In the genomic region with DNA sequence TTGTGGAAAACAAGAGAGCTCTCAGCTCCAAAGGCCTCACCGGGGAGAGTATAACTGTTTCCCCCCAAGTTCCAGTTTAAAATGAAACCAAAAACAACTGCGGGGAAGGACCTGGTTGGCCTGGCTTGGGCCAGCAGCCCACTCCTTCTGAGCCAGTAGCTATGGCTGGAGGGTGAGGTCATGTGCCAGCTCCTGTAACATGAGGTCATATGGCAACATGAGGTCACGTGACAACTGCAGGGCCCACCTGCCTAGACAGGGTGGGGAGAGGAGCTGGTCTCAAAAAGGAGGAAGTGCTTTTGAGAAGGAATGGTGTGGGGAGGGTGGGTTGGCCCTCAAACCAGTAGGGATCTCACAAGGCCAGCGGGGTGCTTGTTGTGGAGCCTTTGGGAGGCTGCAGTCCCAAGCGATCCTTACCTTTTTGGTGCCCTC, we compare ENCODE assay signal across 9 cellular contexts. TPM values are rescaled to one million over a fixed set of nuclear protein-coding genes. Genes with fewer than 3 reads are reported as not detected.
DNase-seq lines count a peak whose midpoint lies in the region; ATAC-seq and TF ChIP-seq lines count a peak whose summit lies in the region.
"Had no signal": no experiment of that assay in that cellular context is flagged by ENCODE, and none has a peak within 500 bp of the region (broad histone marks: within the 10 kb centered on the region; RNA-seq: fewer than 3 reads in every experiment).

No MANE protein-coding gene starts in this region.

- DNase-seq in SIG-M5 treated with dmso at 0.1 percent for 504 hours (lab: John Stamatoyannopoulos, UW; ENCODE audit: unreplicated experiment) (peak; percentile 47), SIG-M5 (lab: John Stamatoyannopoulos, UW) (no peak), suprapubic skin (ENCODE audit: low spot score in 2 of 2) (no peak), aorta (no peak)
- DNase-seq in Jurkat, Clone E6-1 (ENCODE audit: low read depth, low spot score) = peak; percentile 40

- intact Hi-C loops in aorta (cut with DNase I) = no loop called here

- 74% methylated on average over 5 of the region's 5 CpGs for WGBS in esophagus, 2 donors
- 77% methylated on average over 5 of the region's 5 CpGs for WGBS in suprapubic skin
- 67 to 71% methylated on average over 5 of the region's 5 CpGs for WGBS in aorta, 2 donors

- peak overlapping the region; percentile 87 to 99 for H3K27ac ChIP-seq in esophagus (ENCODE audit: low read depth in 2 of 2, low read length in 1 of 2)
- peak overlapping the region; percentile 79 for H3K27ac ChIP-seq in suprapubic skin
- H3K27ac ChIP-seq in aorta (ENCODE audit: low read depth in 1 of 2, low read length in 2 of 2) = no peak overlapping the region

- no peak for TF ChIP-seq CTCF in suprapubic skin (IDR thresholded peaks at IDR 0.05)

- H3K4me1 ChIP-seq in esophagus (ENCODE audit: control insufficient read depth in 2 of 2, insufficient read depth in 2 of 2, low read length in 1 of 2) = peaks cover 2 to 17% of the 10 kb centered on the region in 2 donors
- H3K4me1 ChIP-seq in suprapubic skin = peaks cover 20% of the 10 kb centered on the region
- H3K4me1 ChIP-seq in aorta (ENCODE audit: control insufficient read depth in 1 of 2, insufficient read depth in 2 of 2, low read length in 2 of 2) = no peaks in the 10 kb centered on the region

- no peaks in the 10 kb centered on the region for H3K27me3 ChIP-seq in esophagus (ENCODE audit: control insufficient read depth in 1 of 2, insufficient read depth in 2 of 2, low read length in 2 of 2)
- H3K27me3 ChIP-seq in suprapubic skin = no peaks in the 10 kb centered on the region
- H3K27me3 ChIP-seq in aorta (ENCODE audit: control insufficient read depth in 1 of 2, insufficient read depth in 2 of 2, low read length in 1 of 2) = no peaks in the 10 kb centered on the region

- H3K9me3 ChIP-seq in esophagus (ENCODE audit: control insufficient read depth in 2 of 2, insufficient read depth in 1 of 2, low read depth in 1 of 2, low read length in 1 of 2) (no peaks in the 10 kb centered on the region), suprapubic skin (no peaks in the 10 kb centered on the region), aorta (ENCODE audit: control insufficient read depth, low read length) (no peaks in the 10 kb centered on the region)

- H3K4me3 ChIP-seq in Jurkat, Clone E6-1 (ENCODE audit: low read length) = no peak overlapping the region
- no peak overlapping the region for H3K4me3 ChIP-seq in esophagus (ENCODE audit: low read depth in 1 of 2, low read length in 2 of 2)
- peak overlapping the region; percentile 5 for H3K4me3 ChIP-seq in suprapubic skin
- H3K4me3 ChIP-seq in aorta (ENCODE audit: low read length in 2 of 2) = no peak overlapping the region

- no peak for TF ChIP-seq POLR2A in suprapubic skin (IDR thresholded peaks at IDR 0.05)

- no peaks in the 10 kb centered on the region for H3K36me3 ChIP-seq in esophagus (ENCODE audit: control insufficient read depth in 2 of 2, insufficient read depth in 2 of 2, low read length in 1 of 2)
- H3K36me3 ChIP-seq in suprapubic skin = no peaks in the 10 kb centered on the region
- H3K36me3 ChIP-seq in aorta (ENCODE audit: control insufficient read depth in 1 of 2, insufficient read depth in 2 of 2, low read length in 1 of 2) = no peaks in the 10 kb centered on the region

- TF ChIP-seq EP300 in suprapubic skin (IDR thresholded peaks at IDR 0.05) = no peak

- ATAC-seq in HG03457 (IDR thresholded peaks at IDR 0.05; ENCODE audit: unreplicated experiment) (no peak), GM18520 (IDR thresholded peaks at IDR 0.05; ENCODE audit: unreplicated experiment) (no peak), aorta (ENCODE audit: low FRiP score) (no peak)

RNA-seq across cellular contexts. Expression of gene CRB2, which starts 29.3 kb away (rescaled TPM):
- not detected for polyA plus RNA-seq in Jurkat, Clone E6-1 (2012; ENCODE audit: insufficient read depth, insufficient read length)
- under 1 TPM; 0.01 to 0.02 TPM for polyA plus RNA-seq in esophagus
- total RNA-seq in suprapubic skin = not detected
- under 1 TPM in 1 of 2 donors, not detected in 1; 0.15 TPM for total RNA-seq in aorta
- polyA plus RNA-seq in aorta = under 1 TPM in 1 of 2 donors, not detected in 1; 0.03 TPM
- polyA plus RNA-seq: BJ had no signal

RNA-seq across cellular contexts. Expression of gene STRBP, which starts 58.3 kb away (rescaled TPM):
- polyA plus RNA-seq in Jurkat, Clone E6-1 (2012; ENCODE audit: insufficient read depth, insufficient read length) = 73.3 TPM
- polyA plus RNA-seq in esophagus (10 to 100 TPM; 16.9 to 26.9 TPM), aorta (10 to 100 TPM in 1 of 2 donors, 1 to 10 TPM in 1; 5.4 to 27.3 TPM)
- total RNA-seq in suprapubic skin (10 to 100 TPM; 10.6 to 18.4 (median 14.5) TPM), aorta (10 to 100 TPM in 1 of 2 donors, 1 to 10 TPM in 1; 6.8 to 10.3 TPM)

Comparison
In these comparisons a context has a peak if more than half of its experiments do, and no peak if none do; other contexts are left out.
1. DNase-seq: peak in SIG-M5 treated with dmso at 0.1 percent for 504 hours (single experiment) and Jurkat, Clone E6-1 (single experiment); none in SIG-M5 (single experiment), suprapubic skin (0 of 2) and aorta (0 of 2).
2. H3K27ac ChIP-seq: peak in esophagus (2 of 2) and suprapubic skin (single experiment); none in aorta (0 of 2).